Comparison of ENCODE assay signal across 18 cellular contexts in the genomic region with DNA sequence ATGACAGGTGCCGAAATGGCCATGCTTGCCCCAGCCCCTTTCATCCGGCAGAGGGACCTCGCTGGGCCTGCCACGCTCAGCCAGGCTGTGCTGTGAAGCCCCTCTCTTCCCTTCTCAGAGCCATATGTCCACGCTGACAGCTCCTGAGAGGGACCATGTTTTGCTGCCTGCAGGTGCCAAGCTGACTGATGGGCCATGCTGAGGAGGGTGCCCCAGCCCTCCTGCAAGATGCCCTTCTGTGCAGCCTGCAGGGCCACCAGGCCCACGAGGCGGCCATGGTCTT. TPM values are rescaled to one million over a fixed set of nuclear protein-coding genes. Genes with fewer than 3 reads are reported as not detected.
DNase-seq lines count a peak whose midpoint lies in the region; ATAC-seq and TF ChIP-seq lines count a peak whose summit lies in the region.
"Had no signal": no experiment of that assay in that cellular context is flagged by ENCODE, and none has a peak within 500 bp of the region (broad histone marks: within the 10 kb centered on the region; RNA-seq: fewer than 3 reads in every experiment).

No MANE protein-coding gene starts in this region.

- peaks cover 0 to 2% (median 0%) of the 10 kb centered on the region in 7 donors for H3K9me3 Mint-ChIP-seq in CD14-positive monocyte
- H3K9me3 Mint-ChIP-seq: CD4-positive, alpha-beta T cell; CD8-positive, alpha-beta memory T cell had no signal

- in situ Hi-C loops in HAP-1 (cut with MboI; ENCODE audit: low sequenced_read_pairs) = no loop called here

- H3K4me1 Mint-ChIP-seq in CD14-positive monocyte = no peaks in the 10 kb centered on the region

- no peak overlapping the region for H3K27ac Mint-ChIP-seq in CD14-positive monocyte
- H3K27ac Mint-ChIP-seq: CD4-positive, alpha-beta T cell had no signal

- H3K9ac ChIP-seq in BLaER1 = no peak overlapping the region

- DNase-seq in CD14-positive monocyte (ENCODE audit: low spot score) = peak; percentile 40
- peak in 2 of 3 donors; percentile 4 to 12 for DNase-seq in mucosa of descending colon
- peak; percentile 46 for DNase-seq in posterior vena cava (ENCODE audit: low spot score)
- no peak for DNase-seq in activated T-cell treated with anti-CD3 and anti-CD28 coated beads for 4 hours
- DNase-seq in effector memory CD4-positive, alpha-beta T cell = no peak
- DNase-seq in HAP-1 (ENCODE audit: low spot score in 2 of 2) = no peak
- DNase-seq: CD4-positive, alpha-beta T cell; DMS 273 treated with DMSO at 0.1 percent for 48 hours; DMS79; EL; GF-D8; GOT3; HCEC 1CT had no signal

- peaks cover 21% of the 10 kb centered on the region; the same call in 1 of the 2 replicates for H4K20me1 ChIP-seq in BLaER1

- TF ChIP-seq CTCF in CD14-positive monocyte (IDR thresholded peaks at IDR 0.05) (no peak), mucosa of descending colon (IDR thresholded peaks at IDR 0.05) (no peak)

- H3K27me3 Mint-ChIP-seq in CD14-positive monocyte (ENCODE audit: low read depth in 3 of 3) = peaks cover 0 to 2% (median 1%) of the 10 kb centered on the region in 3 donors
- H3K27me3 Mint-ChIP-seq: CD4-positive, alpha-beta T cell; CD8-positive, alpha-beta memory T cell had no signal

- H3K4me1 ChIP-seq in BLaER1 (no peaks in the 10 kb centered on the region), mucosa of descending colon (ENCODE audit: low read depth) (no peaks in the 10 kb centered on the region), HAP-1 (no peaks in the 10 kb centered on the region)
- H3K4me1 ChIP-seq in effector memory CD4-positive, alpha-beta T cell (ENCODE audit: control insufficient read depth, insufficient read depth, low read length, poor library complexity, severe bottlenecking) = no peaks in the 10 kb centered on the region

- H3K4me3 ChIP-seq in BLaER1 (no peak overlapping the region), mucosa of descending colon (no peak overlapping the region), HAP-1 (no peak overlapping the region)
- no peak overlapping the region for H3K4me3 ChIP-seq in effector memory CD4-positive, alpha-beta T cell (ENCODE audit: insufficient read depth, low read depth, low read length, poor library complexity, severe bottlenecking)

- H3K4me3 Mint-ChIP-seq in CD14-positive monocyte = no peak overlapping the region
- H3K4me3 Mint-ChIP-seq: CD4-positive, alpha-beta T cell; CD8-positive, alpha-beta memory T cell had no signal

- H3K36me3 ChIP-seq in BLaER1 = peaks cover 99% of the 10 kb centered on the region
- H3K36me3 ChIP-seq in mucosa of descending colon (ENCODE audit: low read depth) = no peaks in the 10 kb centered on the region
- peaks cover 46% of the 10 kb centered on the region for H3K36me3 ChIP-seq in effector memory CD4-positive, alpha-beta T cell (ENCODE audit: control insufficient read depth, insufficient read depth, low read length)
- H3K36me3 ChIP-seq in HAP-1 (replicated peaks) = peaks cover 8% of the 10 kb centered on the region

- H3K9me3 ChIP-seq in BLaER1 = no peaks in the 10 kb centered on the region
- peaks cover 3% of the 10 kb centered on the region for H3K9me3 ChIP-seq in mucosa of descending colon
- H3K9me3 ChIP-seq in effector memory CD4-positive, alpha-beta T cell (ENCODE audit: control insufficient read depth, low read length) = no peaks in the 10 kb centered on the region
- no peaks in the 10 kb centered on the region for H3K9me3 ChIP-seq in HAP-1

- intact Hi-C loops in CD14-positive monocyte (cut with micrococcal nuclease) (no loop called here), mucosa of descending colon (cut with DNase I, micrococcal nuclease) (no loop called here), posterior vena cava (cut with DNase I) (no loop called here)

- ATAC-seq in mucosa of descending colon = no peak
- ATAC-seq in HG03095 (IDR thresholded peaks at IDR 0.05; ENCODE audit: unreplicated experiment) = no peak

- H3K36me3 Mint-ChIP-seq in CD14-positive monocyte = peaks cover 55 to 82% of the 10 kb centered on the region in 2 donors

- no peaks in the 10 kb centered on the region for H3K27me3 ChIP-seq in BLaER1
- H3K27me3 ChIP-seq in effector memory CD4-positive, alpha-beta T cell (replicated peaks; ENCODE audit: control insufficient read depth, insufficient read depth, low read length, poor library complexity, severe bottlenecking) = no peaks in the 10 kb centered on the region
- no peaks in the 10 kb centered on the region for H3K27me3 ChIP-seq in HAP-1 (ENCODE audit: low read depth)

- H3K27ac ChIP-seq in BLaER1 = 0 out of 2 replicates have a peak overlapping the region, but pooled peaks have one; percentile 2
- H3K27ac ChIP-seq in effector memory CD4-positive, alpha-beta T cell (ENCODE audit: insufficient read depth, low read length, poor library complexity, severe bottlenecking) = no peak overlapping the region
- H3K27ac ChIP-seq: C4-2B had no signal

- no peak overlapping the region for H3K4me2 ChIP-seq in BLaER1

RNA-seq across cellular contexts. Expression of a gene that starts 33.1 kb away (rescaled TPM):
- polyA plus RNA-seq in CD14-positive monocyte = not detected
- total RNA-seq in mucosa of descending colon = not detected
- under 1 TPM in 1 of 2 donors, not detected in 1; 0.46 TPM for total RNA-seq in posterior vena cava
- total RNA-seq: A172; CD4-positive, alpha-beta T cell; CD8-positive, alpha-beta memory T cell had no signal
- polyA plus RNA-seq: CD8-positive, alpha-beta memory T cell had no signal

RNA-seq across cellular contexts. Expression of a gene that starts 44.8 kb away (rescaled TPM):
- 10 to 100 TPM; 23.5 to 26.4 TPM for polyA plus RNA-seq in CD14-positive monocyte
- total RNA-seq in mucosa of descending colon (10 to 100 TPM; 44.7 to 77.8 (median 49.6) TPM), posterior vena cava (10 to 100 TPM; 19.1 to 21.4 TPM)

Comparison
In these comparisons a context has a peak if more than half of its experiments do, and no peak if none do; other contexts are left out.
1. DNase-seq: peak in CD14-positive monocyte (single experiment), mucosa of descending colon (2 of 3) and posterior vena cava (single experiment); none in activated T-cell treated with anti-CD3 and anti-CD28 coated beads for 4 hours (single experiment), effector memory CD4-positive, alpha-beta T cell (0 of 3) and HAP-1 (0 of 2).